In the genomic region with DNA sequence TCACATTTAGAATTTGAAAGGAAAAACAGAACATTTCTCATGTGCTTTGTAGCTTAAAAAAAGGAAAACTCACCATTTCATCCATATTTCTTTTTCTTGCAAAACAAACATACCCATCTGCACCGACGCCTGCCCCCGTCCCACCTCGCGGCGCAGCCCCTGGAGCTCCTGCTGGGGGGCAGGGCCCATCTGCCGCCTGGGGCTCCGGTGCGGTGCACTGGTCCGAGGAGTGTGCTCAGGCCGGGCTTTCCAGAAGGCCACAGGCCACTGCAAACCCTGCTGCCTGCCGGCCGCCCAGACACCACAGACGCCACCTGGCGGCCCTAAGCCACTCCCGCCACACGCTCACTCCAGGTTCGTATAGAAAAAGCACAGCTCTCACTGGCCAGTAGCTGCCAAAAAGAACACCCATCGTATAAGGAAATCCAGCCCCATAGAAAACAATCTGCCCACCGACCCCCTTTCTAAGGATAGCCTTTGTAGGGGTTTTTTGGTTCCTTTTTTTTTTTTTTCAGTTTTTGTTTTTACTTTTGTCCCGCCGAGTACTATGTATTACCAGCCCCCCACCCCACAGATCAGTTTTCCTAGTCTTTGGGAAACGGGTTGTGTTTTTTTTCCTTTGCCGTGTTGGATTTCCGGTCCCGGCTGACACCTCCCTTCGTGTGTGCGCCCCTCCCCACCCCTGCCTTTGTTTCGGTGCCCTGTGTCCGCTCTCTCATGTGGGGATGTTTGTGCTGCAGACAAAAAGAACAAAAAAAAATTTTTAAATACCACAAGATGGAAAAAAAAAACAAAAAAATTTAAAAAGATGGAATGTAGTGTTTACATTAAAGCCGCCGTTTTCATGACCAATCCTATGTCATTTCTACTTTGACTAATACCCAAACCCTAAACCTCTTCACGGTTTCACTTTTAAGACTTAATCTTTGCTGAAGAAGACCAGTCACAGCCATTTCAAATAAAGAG, we compare ENCODE assay signal across 8 cellular contexts.
DNase-seq lines count a peak whose midpoint lies in the region; ATAC-seq and TF ChIP-seq lines count a peak whose summit lies in the region.

No MANE protein-coding gene starts in this region.

- DNase-seq in NCI-H82 treated with DMSO at 0.1 percent for 48 hours (lab: John Stamatoyannopoulos, UW; ENCODE audit: unreplicated experiment) (peak; percentile 70), epidermal melanocyte (ENCODE audit: insufficient read length, low spot score) (peak; percentile 95), mesothelial cell of epicardium (ENCODE audit: low spot score in 2 of 2, unreplicated experiment in 2 of 2) (peak; percentile 53 to 80)
- peak; percentile 77 for DNase-seq in activated CD8-positive, alpha-beta memory T cell treated with anti-CD3 and anti-CD28 coated beads, Interleukin-2, amount 50 U/mL, for 48 hours
- peak; percentile 39 to 42 for DNase-seq in stimulated activated CD8-positive, alpha-beta memory T cell treated with anti-CD3 and anti-CD28 coated beads, Interleukin-2, amount 100 ng/mL, for 48 hours (ENCODE audit: low read depth in 2 of 2)

- H2AFZ ChIP-seq in ACC112 (ENCODE audit: low read length, unreplicated experiment), result peak overlapping the region; percentile 89

- H3K27ac Mint-ChIP-seq in mesothelial cell of epicardium, result peak overlapping the region; percentile 95

- peak overlapping the region; percentile 63 for H3K4me3 ChIP-seq in ACC112 (ENCODE audit: low read depth, low read length)

- no peaks in the 10 kb centered on the region for H3K9me3 Mint-ChIP-seq in mesothelial cell of epicardium

- ATAC-seq in GM18858 (IDR thresholded peaks at IDR 0.05; ENCODE audit: unreplicated experiment), result peak; percentile 93
- ATAC-seq in HG03066 (IDR thresholded peaks at IDR 0.05; ENCODE audit: low read depth, unreplicated experiment), result peak; percentile 92

- peak overlapping the region; percentile 75 for H3K27ac ChIP-seq in ACC112 (ENCODE audit: low read depth, low read length)

- H3K79me2 ChIP-seq in ACC112 (ENCODE audit: control insufficient read depth, insufficient read depth, low read length, unreplicated experiment), result no peaks in the 10 kb centered on the region

- H3K27me3 Mint-ChIP-seq in mesothelial cell of epicardium (ENCODE audit: low read depth), result no peaks in the 10 kb centered on the region

- H3K36me3 ChIP-seq in ACC112 (ENCODE audit: insufficient read depth, low read length), result no peaks in the 10 kb centered on the region

- peak; percentile 81 for TF ChIP-seq CTCF in mesothelial cell of epicardium (IDR thresholded peaks at IDR 0.05; ENCODE audit: unreplicated experiment)

- H3K4me1 ChIP-seq in ACC112 (ENCODE audit: control insufficient read depth, insufficient read depth, low read length, unreplicated experiment), result peaks cover 11% of the 10 kb centered on the region

- peaks cover 33% of the 10 kb centered on the region for H3K4me1 Mint-ChIP-seq in mesothelial cell of epicardium

- H3K4me3 Mint-ChIP-seq in mesothelial cell of epicardium, result peak overlapping the region; percentile 78

- H3K27me3 ChIP-seq in ACC112 (ENCODE audit: insufficient read depth, low read length), result no peaks in the 10 kb centered on the region

- peaks cover 2% of the 10 kb centered on the region for H3K36me3 Mint-ChIP-seq in mesothelial cell of epicardium

Comparison
In these comparisons a context has a peak if more than half of its experiments do, and no peak if none do; other contexts are left out.
1. Peak in every context shown above with its lines: DNase-seq, ATAC-seq, H3K4me3 ChIP-seq and H3K27ac ChIP-seq.
2. DNase-seq: peak in every context shown above with its lines; median percentile 95 in epidermal melanocyte; 77 in activated CD8-positive, alpha-beta memory T cell treated with anti-CD3 and anti-CD28 coated beads, Interleukin-2, amount 50 U/mL, for 48 hours; 70 in NCI-H82 treated with DMSO at 0.1 percent for 48 hours; 66 in mesothelial cell of epicardium; 40 in stimulated activated CD8-positive, alpha-beta memory T cell treated with anti-CD3 and anti-CD28 coated beads, Interleukin-2, amount 100 ng/mL, for 48 hours.